26 cellular contexts compared by ENCODE assay signal in the genomic region with DNA sequence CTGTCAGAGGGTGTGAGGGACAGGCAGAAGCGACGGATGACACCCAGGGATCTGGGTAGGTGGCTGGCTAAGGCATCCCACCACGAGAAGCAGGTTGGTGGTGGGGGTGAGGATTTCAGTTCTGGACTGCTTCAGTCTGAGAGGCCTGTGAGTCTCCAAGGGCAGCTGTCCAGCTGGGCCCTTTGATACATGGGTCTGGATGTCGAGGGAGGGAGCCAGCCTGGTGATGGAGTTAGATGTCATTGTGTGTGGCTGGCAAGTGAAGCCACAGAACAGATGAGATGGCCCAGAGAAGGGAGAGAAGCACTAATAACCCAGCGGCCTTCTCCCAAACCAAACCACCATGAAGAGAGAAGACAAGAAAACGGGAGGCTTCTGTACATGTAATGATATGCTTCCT. TPM values are rescaled to one million over a fixed set of nuclear protein-coding genes. Genes with fewer than 3 reads are reported as not detected.
DNase-seq lines count a peak whose midpoint lies in the region; ATAC-seq and TF ChIP-seq lines count a peak whose summit lies in the region.
"Had no signal": no experiment of that assay in that cellular context is flagged by ENCODE, and none has a peak within 500 bp of the region (broad histone marks: within the 10 kb centered on the region; RNA-seq: fewer than 3 reads in every experiment).

No MANE protein-coding gene starts in this region.

- H3K79me2 ChIP-seq in mammary epithelial cell (ENCODE audit: insufficient read depth, low read length) = peaks cover 91% of the 10 kb centered on the region

- no peak for TF ChIP-seq CTCF in HFFc6 (IDR thresholded peaks at IDR 0.05)
- TF ChIP-seq CTCF in mammary epithelial cell (conservative IDR thresholded peaks at IDR 0.05 in 1 of 2, IDR thresholded peaks at IDR 0.05 in 1 of 2; ENCODE audit: extremely low read depth in 1 of 2, insufficient read depth in 1 of 2, low read depth in 1 of 2, low read length in 2 of 2) = no peak
- TF ChIP-seq CTCF in psoas muscle (IDR thresholded peaks at IDR 0.05) = no peak
- no peak for TF ChIP-seq CTCF in tibial artery (IDR thresholded peaks at IDR 0.05)

- DNase-seq in HFFc6 (no peak), mammary epithelial cell (no peak), medulla oblongata (ENCODE audit: extremely low spot score) (peak; percentile 92), psoas muscle (no peak), tibial artery (no peak), DMS53 (lab: John Stamatoyannopoulos, UW) (no peak), OCI-M1 (lab: John Stamatoyannopoulos, UW) (no peak)
- DNase-seq in activated CD4-positive, alpha-beta T cell treated with anti-CD3 and anti-CD28 coated beads for 48 hours = no peak
- DNase-seq: ACHN; activated CD4-positive, alpha-beta T cell treated with anti-CD3 and anti-CD28 coated beads, Interleukin-2, amount 50 U/mL, for 48 hours; body of pancreas; COR-L47; effector CD4-positive, alpha-beta T cell; NCI-H1436; NCI-H446 treated with DMSO at 0.1 percent for 48 hours; NCI-H82; stimulated activated CD4-positive, alpha-beta T cell treated with anti-CD3 and anti-CD28 coated beads, Interleukin-1b, Interleukin-23, amount 100 ng/mL, for 48 hours; stimulated activated CD8-positive, alpha-beta memory T cell treated with anti-CD3 and anti-CD28 coated beads, Interleukin-4, amount 100 ng/mL, for 48 hours; T-helper 1 cell had no signal

- no peaks in the 10 kb centered on the region for H3K27me3 Mint-ChIP-seq in HFFc6 (ENCODE audit: insufficient read depth)
- H3K27me3 Mint-ChIP-seq: activated naive CD8-positive, alpha-beta T cell; type B pancreatic cell had no signal

- in situ Hi-C loops in mammary epithelial cell (cut with MboI; ENCODE audit: low sequenced_read_pairs in 2 of 2) = no loop called here

- H3K36me3 ChIP-seq in mammary epithelial cell (ENCODE audit: insufficient read depth, low read length) (peaks cover 2% of the 10 kb centered on the region), psoas muscle (ENCODE audit: insufficient read depth in 1 of 2, low read depth in 1 of 2) (peaks cover 0 to 23% of the 10 kb centered on the region in 2 donors), tibial artery (peaks cover 8 to 40% (median 26%) of the 10 kb centered on the region in 3 donors)

- no TSS peak for BruUV-seq in mammary epithelial cell (replicated peaks; lab: Mats Ljungman, UMichigan)

- H3K27ac Mint-ChIP-seq in HFFc6 = peak overlapping the region; percentile 85
- H3K27ac Mint-ChIP-seq: activated naive CD8-positive, alpha-beta T cell; type B pancreatic cell had no signal

- CTCF ChIA-PET in mammary epithelial cell (lab: Charles Lee; ENCODE audit: low non-redundant PET) = no interaction called here

- H3K27me3 ChIP-seq in mammary epithelial cell (ENCODE audit: insufficient read depth, low read length) = no peaks in the 10 kb centered on the region
- no peaks in the 10 kb centered on the region for H3K27me3 ChIP-seq in psoas muscle (ENCODE audit: insufficient read depth in 3 of 3, low read length in 2 of 3)
- no peaks in the 10 kb centered on the region for H3K27me3 ChIP-seq in tibial artery
- H3K27me3 ChIP-seq: BLaER1, body of pancreas, SJSA1 had no signal

- H3K4me1 ChIP-seq in mammary epithelial cell (ENCODE audit: insufficient read depth, low read length) = peaks cover 35% of the 10 kb centered on the region
- peaks cover 38% of the 10 kb centered on the region for H3K4me1 ChIP-seq in psoas muscle
- H3K4me1 ChIP-seq in tibial artery = peaks cover 0 to 39% (median 17%) of the 10 kb centered on the region in 4 donors
- H3K4me1 ChIP-seq: body of pancreas had no signal

- H3K4me3 ChIP-seq in mammary epithelial cell (replicated peaks in 1 of 3; ENCODE audit: insufficient read depth in 1 of 3, low read depth in 2 of 3, low read length in 3 of 3) (no peak overlapping the region), psoas muscle (no peak overlapping the region), tibial artery (no peak overlapping the region)
- H3K4me3 ChIP-seq: BLaER1, body of pancreas, lung, SJSA1, smooth muscle cell had no signal

- H3K9me3 ChIP-seq in mammary epithelial cell (replicated peaks; ENCODE audit: insufficient read depth, low read length) (no peaks in the 10 kb centered on the region), psoas muscle (no peaks in the 10 kb centered on the region), tibial artery (no peaks in the 10 kb centered on the region)
- H3K9me3 ChIP-seq: BLaER1, body of pancreas, SJSA1 had no signal

- peak in 3 of 4 donors; percentile 36 to 58 (median 55) for ATAC-seq in psoas muscle
- ATAC-seq: body of pancreas had no signal

- H4K20me1 ChIP-seq in mammary epithelial cell (ENCODE audit: insufficient read depth, low read length) = no peaks in the 10 kb centered on the region

- dilution Hi-C loops in mammary epithelial cell (cut with HindIII; ENCODE audit: low sequenced_read_pairs) = no loop called here

- H3K9ac ChIP-seq in mammary epithelial cell (ENCODE audit: insufficient read depth, low read length) = no peak overlapping the region
- H3K9ac ChIP-seq: BLaER1 had no signal

- no peaks in the 10 kb centered on the region for H3K9me3 Mint-ChIP-seq in HFFc6
- H3K9me3 Mint-ChIP-seq: type B pancreatic cell had no signal

- H3K4me1 Mint-ChIP-seq in HFFc6 (ENCODE audit: low read depth) = peaks cover 30% of the 10 kb centered on the region

- intact Hi-C loops in mammary epithelial cell (cut with micrococcal nuclease) = loop anchor here (5.0 kb wide), 1 partner anchor 41 kb away; no protein-coding TSS in a partner anchor
- intact Hi-C loops in psoas muscle (cut with DNase I) = loop anchor here in 1 of 2 donors (10.0 kb wide), 1 partner anchor 166 kb away; no protein-coding TSS in a partner anchor
- intact Hi-C loops in tibial artery (cut with DNase I; ENCODE audit: low total_unique reads) = no loop called here

- H3K27ac ChIP-seq in mammary epithelial cell (ENCODE audit: insufficient read depth, low read depth, low read length) (no peak overlapping the region), psoas muscle (no peak overlapping the region), tibial artery (no peak overlapping the region)
- H3K27ac ChIP-seq: BLaER1, body of pancreas, HL-60, SJSA1 had no signal

- peak overlapping the region; percentile 75 for H3K4me2 ChIP-seq in mammary epithelial cell (ENCODE audit: insufficient read depth, low read depth, low read length)
- H3K4me2 ChIP-seq: BLaER1, smooth muscle cell had no signal

- peak overlapping the region; percentile 63 for H3K4me3 Mint-ChIP-seq in HFFc6
- H3K4me3 Mint-ChIP-seq: activated naive CD8-positive, alpha-beta T cell; type B pancreatic cell had no signal

- H3K36me3 Mint-ChIP-seq in HFFc6 (ENCODE audit: low read depth) = peaks cover 52% of the 10 kb centered on the region

- no peak overlapping the region for H2AFZ ChIP-seq in mammary epithelial cell (ENCODE audit: low read depth, low read length)

- WGBS in mammary epithelial cell (ENCODE audit: low coverage, missing lambda C conversion rate) = 53% methylated on average over 5 of the region's 6 CpGs
- WGBS in psoas muscle, 3 donors = 57 to 70% (median 58%) methylated on average over 6 of the region's 6 CpGs

RNA-seq across cellular contexts. Expression of gene MED27, which starts 11.1 kb away (rescaled TPM):
- total RNA-seq in HFFc6 (2021; fragmentation: NEBNext Ultra II Directional; extraction: Animal tissue kit (Norgen Biotek cat#: 25700)) = 10 to 100 TPM; 30.2 to 37.7 (median 32.7) TPM
- 10 to 100 TPM; 31.8 to 39.8 TPM for total RNA-seq in mammary epithelial cell
- 62.6 TPM for polyA plus RNA-seq in mammary epithelial cell
- polyA minus RNA-seq in mammary epithelial cell = 51.8 TPM
- total RNA-seq in psoas muscle = 10 to 100 TPM; 10.7 to 21.2 (median 14.1) TPM
- polyA plus RNA-seq in psoas muscle = 10 to 100 TPM; 13.4 to 24.4 (median 17.1) TPM
